Comparison of ENCODE assay signal across 21 cellular contexts in the genomic region with DNA sequence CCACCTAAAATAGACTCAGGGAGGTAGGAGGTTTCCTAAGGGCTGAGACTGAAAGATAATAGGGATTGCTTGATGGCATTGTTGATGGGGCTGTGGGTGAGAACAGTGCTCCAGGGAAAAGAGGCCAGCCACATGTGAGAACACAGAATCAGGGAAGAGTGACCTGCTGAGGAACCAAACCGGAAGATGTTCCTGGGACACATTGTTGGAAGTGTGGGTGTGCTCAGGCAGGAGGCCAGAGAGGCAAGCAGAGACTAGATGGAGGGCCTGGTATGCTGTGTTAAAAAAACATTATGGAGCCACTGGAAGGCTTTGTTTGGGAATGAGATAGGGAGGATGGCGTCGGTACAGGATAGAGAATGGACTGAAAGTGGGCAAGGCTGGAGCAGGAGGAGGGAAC. TPM values are rescaled to one million over a fixed set of nuclear protein-coding genes. Genes with fewer than 3 reads are reported as not detected.
DNase-seq lines count a peak whose midpoint lies in the region; ATAC-seq and TF ChIP-seq lines count a peak whose summit lies in the region.
"Had no signal": no experiment of that assay in that cellular context is flagged by ENCODE, and none has a peak within 500 bp of the region (broad histone marks: within the 10 kb centered on the region; RNA-seq: fewer than 3 reads in every experiment).

No MANE protein-coding gene starts in this region.

- no peak for TF ChIP-seq EP300 in transverse colon (IDR thresholded peaks at IDR 0.05; ENCODE audit: low read depth)

- H3K9me3 ChIP-seq in OCI-LY1 (ENCODE audit: low read length) (no peaks in the 10 kb centered on the region), mammary epithelial cell (replicated peaks; ENCODE audit: insufficient read depth, low read length) (no peaks in the 10 kb centered on the region), transverse colon (no peaks in the 10 kb centered on the region)
- H3K9me3 ChIP-seq: BE2C had no signal

- no peaks in the 10 kb centered on the region for H3K27me3 ChIP-seq in OCI-LY1 (ENCODE audit: insufficient read depth, low read length)
- H3K27me3 ChIP-seq in mammary epithelial cell (ENCODE audit: insufficient read depth, low read length): no peaks in the 10 kb centered on the region
- H3K27me3 ChIP-seq in transverse colon: no peaks in the 10 kb centered on the region
- H3K27me3 ChIP-seq: BE2C had no signal

- peaks cover 60% of the 10 kb centered on the region for H3K36me3 ChIP-seq in OCI-LY1 (ENCODE audit: insufficient read depth, low read length)
- H3K36me3 ChIP-seq in mammary epithelial cell (ENCODE audit: insufficient read depth, low read length): peaks cover 2% of the 10 kb centered on the region
- H3K36me3 ChIP-seq in transverse colon: no peaks in the 10 kb centered on the region
- H3K36me3 ChIP-seq: BE2C had no signal

- H3K27me3 Mint-ChIP-seq in memory B cell: no peaks in the 10 kb centered on the region
- H3K27me3 Mint-ChIP-seq in stimulated activated memory B cell treated with anti-CD40 and anti-IgM and Interleukin-4, amounts not matched to agents 10 μg/mL and 1 μg/mL and 100 μg/mL, for 72 hours: no peaks in the 10 kb centered on the region

- no peaks in the 10 kb centered on the region for H3K9me2 ChIP-seq in OCI-LY1 (ENCODE audit: low read depth, low read length)

- H3K9me3 Mint-ChIP-seq in memory B cell: peaks cover 5% of the 10 kb centered on the region
- peaks cover 4% of the 10 kb centered on the region for H3K9me3 Mint-ChIP-seq in stimulated activated memory B cell treated with anti-CD40 and anti-IgM and Interleukin-4, amounts not matched to agents 10 μg/mL and 1 μg/mL and 100 μg/mL, for 72 hours
- H3K9me3 Mint-ChIP-seq: CD8-positive, alpha-beta T cell had no signal

- intact Hi-C loops in mammary epithelial cell (cut with micrococcal nuclease) (no loop called here), transverse colon (cut with DNase I; ENCODE audit: low total_unique reads) (no loop called here)

- TF ChIP-seq CTCF in OCI-LY1 (IDR thresholded peaks at IDR 0.05; ENCODE audit: low read length) (no peak), mammary epithelial cell (conservative IDR thresholded peaks at IDR 0.05 in 1 of 2, IDR thresholded peaks at IDR 0.05 in 1 of 2; ENCODE audit: extremely low read depth in 1 of 2, insufficient read depth in 1 of 2, low read depth in 1 of 2, low read length in 2 of 2) (no peak), transverse colon (IDR thresholded peaks at IDR 0.05) (no peak)

- no peak overlapping the region for H3K4me3 ChIP-seq in OCI-LY1 (ENCODE audit: low read depth, low read length, poor library complexity, severe bottlenecking)
- no peak overlapping the region for H3K4me3 ChIP-seq in mammary epithelial cell (replicated peaks in 1 of 3; ENCODE audit: insufficient read depth in 1 of 3, low read depth in 2 of 3, low read length in 3 of 3)
- no peak overlapping the region for H3K4me3 ChIP-seq in transverse colon
- H3K4me3 ChIP-seq: GM23248, SK-N-MC had no signal

- WGBS in mammary epithelial cell (ENCODE audit: low coverage, missing lambda C conversion rate): 0% methylated on average over 3 of the region's 3 CpGs
- 88 to 91% methylated on average over 3 of the region's 3 CpGs for WGBS in transverse colon (ENCODE audit: low coverage in 1 of 2), 2 donors

- H3K4me2 ChIP-seq in OCI-LY1 (ENCODE audit: low read length) (no peak overlapping the region), mammary epithelial cell (ENCODE audit: insufficient read depth, low read depth, low read length) (peak overlapping the region; percentile 70)

- no peak overlapping the region for H3K9ac ChIP-seq in OCI-LY1 (ENCODE audit: low read length)
- H3K9ac ChIP-seq in mammary epithelial cell (ENCODE audit: insufficient read depth, low read length): no peak overlapping the region
- H3K9ac ChIP-seq: GM23248 had no signal

- H3K36me3 Mint-ChIP-seq in memory B cell: peaks cover 19% of the 10 kb centered on the region
- peaks cover 23% of the 10 kb centered on the region for H3K36me3 Mint-ChIP-seq in stimulated activated memory B cell treated with anti-CD40 and anti-IgM and Interleukin-4, amounts not matched to agents 10 μg/mL and 1 μg/mL and 100 μg/mL, for 72 hours

- H3K4me1 Mint-ChIP-seq in memory B cell: peaks cover 25% of the 10 kb centered on the region
- peaks cover 39% of the 10 kb centered on the region for H3K4me1 Mint-ChIP-seq in stimulated activated memory B cell treated with anti-CD40 and anti-IgM and Interleukin-4, amounts not matched to agents 10 μg/mL and 1 μg/mL and 100 μg/mL, for 72 hours

- H3K27ac ChIP-seq in OCI-LY1 (ENCODE audit: low read depth, low read length, poor library complexity, severe bottlenecking): peak overlapping the region; percentile 64
- peak overlapping the region; percentile 1 for H3K27ac ChIP-seq in mammary epithelial cell (ENCODE audit: insufficient read depth, low read depth, low read length)
- no peak overlapping the region for H3K27ac ChIP-seq in transverse colon
- H3K27ac ChIP-seq: GM23248, SK-N-MC had no signal

- no peak for ATAC-seq in memory B cell (ENCODE audit: low read depth)
- ATAC-seq in stimulated activated memory B cell treated with anti-CD40 and anti-IgM and Interleukin-4, amounts not matched to agents 10 μg/mL and 1 μg/mL and 100 μg/mL, for 72 hours: no peak
- ATAC-seq in GM18519 (IDR thresholded peaks at IDR 0.05; ENCODE audit: low FRiP score, unreplicated experiment): no peak
- ATAC-seq: CD8-positive, alpha-beta T cell; Panc1 had no signal

- in situ Hi-C loops in mammary epithelial cell (cut with MboI; ENCODE audit: low sequenced_read_pairs in 2 of 2) (no loop called here), transverse colon (cut with MboI; ENCODE audit: low pct_ligation_motif_present in 1 of 4, low pct_unique_long_range_greater_than_20kb in 1 of 4, low sequenced_read_pairs in 3 of 4) (no loop called here)

- no peaks in the 10 kb centered on the region for H3F3A ChIP-seq in OCI-LY1 (ENCODE audit: insufficient read depth, low read length)

- H3K79me2 ChIP-seq in OCI-LY1 (ENCODE audit: insufficient read depth, low read length) (peaks cover 29% of the 10 kb centered on the region), mammary epithelial cell (ENCODE audit: insufficient read depth, low read length) (peaks cover 79% of the 10 kb centered on the region)

- no peak for TF ChIP-seq POLR2A in transverse colon (IDR thresholded peaks at IDR 0.05)

- CTCF ChIA-PET in mammary epithelial cell (lab: Charles Lee; ENCODE audit: low non-redundant PET): no interaction called here

- DNase-seq in mammary epithelial cell: peak; percentile 64
- no peak for DNase-seq in memory B cell (ENCODE audit: low spot score in 2 of 2)
- DNase-seq in transverse colon: no peak
- DNase-seq in dedifferentiated amniotic fluid mesenchymal stem cell (ENCODE audit: extremely low spot score): no peak
- DNase-seq in islet precursor cell: no peak
- DNase-seq: BE2C; CD8-positive, alpha-beta T cell; DMS79; GM23248; HCEC 1CT; NCI-H1417 treated with DMSO at 0.1 percent for 48 hours; NCI-H1930; NCI-H2171 treated with DMSO at 0.1 percent for 48 hours; NCI-H774; Right ventricle myocardium superior had no signal

- no TSS peak for BruUV-seq in mammary epithelial cell (replicated peaks; lab: Mats Ljungman, UMichigan)

- dilution Hi-C loops in mammary epithelial cell (cut with HindIII; ENCODE audit: low sequenced_read_pairs): no loop called here

- no peak overlapping the region for H3K4me3 Mint-ChIP-seq in memory B cell
- H3K4me3 Mint-ChIP-seq in stimulated activated memory B cell treated with anti-CD40 and anti-IgM and Interleukin-4, amounts not matched to agents 10 μg/mL and 1 μg/mL and 100 μg/mL, for 72 hours: no peak overlapping the region
- H3K4me3 Mint-ChIP-seq: CD8-positive, alpha-beta T cell had no signal

- peaks cover 42% of the 10 kb centered on the region for H3K4me1 ChIP-seq in OCI-LY1 (ENCODE audit: insufficient read depth, low read length, severe bottlenecking)
- H3K4me1 ChIP-seq in mammary epithelial cell (ENCODE audit: insufficient read depth, low read length): peaks cover 21% of the 10 kb centered on the region
- peaks cover 0 to 4% (median 0%) of the 10 kb centered on the region in 4 donors for H3K4me1 ChIP-seq in transverse colon
- H3K4me1 ChIP-seq: BE2C had no signal

- no peak overlapping the region for H2AFZ ChIP-seq in OCI-LY1 (ENCODE audit: low read length)
- peak overlapping the region; percentile 69 for H2AFZ ChIP-seq in mammary epithelial cell (ENCODE audit: low read depth, low read length)
- H2AFZ ChIP-seq: GM23248 had no signal

- H3K27ac Mint-ChIP-seq in memory B cell: peak overlapping the region; percentile 14
- peak overlapping the region; percentile 29 for H3K27ac Mint-ChIP-seq in stimulated activated memory B cell treated with anti-CD40 and anti-IgM and Interleukin-4, amounts not matched to agents 10 μg/mL and 1 μg/mL and 100 μg/mL, for 72 hours
- H3K27ac Mint-ChIP-seq: CD8-positive, alpha-beta T cell had no signal

- H4K20me1 ChIP-seq in OCI-LY1 (ENCODE audit: insufficient read depth, low read length) (no peaks in the 10 kb centered on the region), mammary epithelial cell (ENCODE audit: insufficient read depth, low read length) (no peaks in the 10 kb centered on the region)

RNA-seq across cellular contexts. Expression of gene RNF144B, which starts 23.3 kb away (rescaled TPM):
- total RNA-seq in mammary epithelial cell (10 to 100 TPM; 45.7 to 74.7 TPM), transverse colon (1 to 10 TPM; 1.4 to 4.5 (median 3.8) TPM)
- polyA plus RNA-seq in mammary epithelial cell: 8.4 TPM
- polyA minus RNA-seq in mammary epithelial cell: 13.9 TPM
- total RNA-seq: G401 had no signal

Comparison
In these comparisons a context has a peak if more than half of its experiments do, and no peak if none do; other contexts are left out.
1. H3K27ac ChIP-seq: peak in OCI-LY1 (single experiment) and mammary epithelial cell (single experiment); none in transverse colon (0 of 4).
2. RNA of gene RNF144B, which starts 23.3 kb away (total RNA-seq): 45.7 to 74.7 TPM in mammary epithelial cell; 1.4 to 4.5 TPM in transverse colon; every median in the first group is over 4 times any median in the second.